ENCODE assay signal across 1 cellular context in genomic region chr14:64394973-64395633, GRCh38.
TF ChIP-seq lines count a peak whose summit lies in the region.

No MANE protein-coding gene starts in this region.

TF ChIP-seq in HEK293, 187 proteins besides CTCF, POLR2A, EP300 and RAD21 (continued from another document):
- TF ChIP-seq ZNF513 (tag by site-specific recombination; IDR thresholded peaks at IDR 0.05), result no peak
- no peak for TF ChIP-seq ZNF664 (tag by site-specific recombination; IDR thresholded peaks at IDR 0.05)
- TF ChIP-seq REST (tag by site-specific recombination; IDR thresholded peaks at IDR 0.05), result no peak
- no peak for TF ChIP-seq ZNF274 (IDR thresholded peaks at IDR 0.05; ENCODE audit: low read length)
- no peak for TF ChIP-seq ZNF274 (tag by site-specific recombination; IDR thresholded peaks at IDR 0.05; ENCODE audit: borderline replicate concordance)
- TF ChIP-seq ZBTB20 (tag by site-specific recombination; IDR thresholded peaks at IDR 0.05), result no peak
- no peak for TF ChIP-seq ZNF777 (tag by site-specific recombination; IDR thresholded peaks at IDR 0.05; ENCODE audit: borderline replicate concordance)
- TF ChIP-seq PRDM6 (tag by site-specific recombination; IDR thresholded peaks at IDR 0.05), result peak; percentile 46
- TF ChIP-seq ZNF140 (tag by site-specific recombination; IDR thresholded peaks at IDR 0.05), result no peak
- TF ChIP-seq GLIS2 (tag by site-specific recombination; IDR thresholded peaks at IDR 0.05), result no peak
- TF ChIP-seq ZNF37A (tag by site-specific recombination; IDR thresholded peaks at IDR 0.05), result no peak
- TF ChIP-seq ZNF621 (tag by site-specific recombination; IDR thresholded peaks at IDR 0.05), result no peak
- no peak for TF ChIP-seq ZNF561 (tag by site-specific recombination; IDR thresholded peaks at IDR 0.05; ENCODE audit: borderline replicate concordance)
- 0 out of 2 replicates have a peak, but pooled peaks have one; percentile 11 for TF ChIP-seq ZBTB6 (tag by site-specific recombination; IDR thresholded peaks at IDR 0.05)
- no peak for TF ChIP-seq ZNF404 (tag by site-specific recombination; IDR thresholded peaks at IDR 0.05)
- no peak for TF ChIP-seq SETDB1 (IDR thresholded peaks at IDR 0.05; ENCODE audit: insufficient read length, low read length)
- no peak for TF ChIP-seq ZFP41 (tag by site-specific recombination; IDR thresholded peaks at IDR 0.05; ENCODE audit: borderline replicate concordance)
- TF ChIP-seq TCF7L2 (IDR thresholded peaks at IDR 0.05; ENCODE audit: borderline replicate concordance, low read depth, low read length), result no peak
- no peak for TF ChIP-seq GFI1B (tag by site-specific recombination; IDR thresholded peaks at IDR 0.05)
